ENCODE assay signal across 19 cellular contexts in the genomic region with DNA sequence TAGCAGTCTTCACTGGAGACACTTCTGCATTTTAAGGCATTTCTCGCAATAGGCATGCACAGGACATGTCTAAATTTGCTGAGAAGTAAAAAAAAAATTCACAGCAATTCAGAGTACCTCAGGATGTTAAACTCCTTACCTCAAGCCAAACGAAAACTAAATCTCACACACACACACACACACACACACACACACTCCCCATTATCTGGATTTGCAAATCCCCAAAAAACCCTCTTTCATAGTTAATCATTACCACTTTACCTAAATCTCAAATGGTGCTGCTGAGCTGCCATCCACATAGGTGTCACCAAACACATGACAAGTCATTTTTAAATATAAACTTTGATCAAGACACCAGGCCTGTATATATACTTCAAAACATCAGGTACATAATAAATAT. TPM values are rescaled to one million over a fixed set of nuclear protein-coding genes. Genes with fewer than 3 reads are reported as not detected.
A peak's percentile ranks its signal among the peaks of the same experiment; 100 is the strongest.
DNase-seq lines count a peak whose midpoint lies in the region; ATAC-seq and TF ChIP-seq lines count a peak whose summit lies in the region.
"Had no signal": no experiment of that assay in that cellular context is flagged by ENCODE, and none has a peak within 500 bp of the region (broad histone marks: within the 10 kb centered on the region; RNA-seq: fewer than 3 reads in every experiment).

No MANE protein-coding gene starts in this region.

- H2BK15ac ChIP-seq in H9 (ENCODE audit: low read depth, low read length), result no peak overlapping the region

- no peak overlapping the region for H3K27ac ChIP-seq in GM23338 (ENCODE audit: low read depth)
- no peak overlapping the region for H3K27ac ChIP-seq in H9 (ENCODE audit: insufficient read length, low read depth, low read length)
- peak overlapping the region; percentile 88 to 94 (median 92) for H3K27ac ChIP-seq in gastrocnemius medialis
- no peak overlapping the region for H3K27ac ChIP-seq in GM23248
- H3K27ac ChIP-seq: SJSA1 had no signal

- no peak overlapping the region for H3K14ac ChIP-seq in H9 (ENCODE audit: insufficient read depth, low read length)

- H3K79me2 ChIP-seq in GM23338 (replicated peaks; ENCODE audit: insufficient read depth) (peaks cover 3% of the 10 kb centered on the region; the same call in 1 of the 2 replicates), H9 (ENCODE audit: insufficient read depth, low read length) (no peaks in the 10 kb centered on the region), GM23248 (ENCODE audit: insufficient read depth) (0 out of 2 replicates have a peak, but pooled peaks cover 4% of the 10 kb centered on the region)

- no peak overlapping the region for H2AK5ac ChIP-seq in H9 (ENCODE audit: insufficient read length, low read length)

- DNase-seq in GM23338 (ENCODE audit: low spot score) (no peak), H9 (no peak), gastrocnemius medialis (no peak), GM10266 (ENCODE audit: extremely low spot score) (no peak), iPS-NIHi11 (ENCODE audit: low spot score) (no peak), GM23248 (no peak)
- DNase-seq: C1 segment of cervical spinal cord; CD4-positive, alpha-beta memory T cell; COR-L47; KG1; MG63; NCI-H2029; NCI-H446; NCI-H524 treated with DMSO at 0.1 percent for 48 hours; NCI-H774; PC-3; Right ventricle myocardium superior had no signal

- TF ChIP-seq CTCF in GM23338 (conservative IDR thresholded peaks at IDR 0.05; ENCODE audit: low read depth in 2 of 2) (no peak), H9 (conservative IDR thresholded peaks at IDR 0.05) (no peak), brain (conservative IDR thresholded peaks at IDR 0.05) (no peak), gastrocnemius medialis (IDR thresholded peaks at IDR 0.05 in 4 of 5, conservative IDR thresholded peaks at IDR 0.05 in 1 of 5) (no peak), GM10266 (IDR thresholded peaks at IDR 0.05; ENCODE audit: control insufficient read depth, insufficient read depth, low read depth, missing control alignments) (no peak)

- H4K91ac ChIP-seq in H9 (ENCODE audit: insufficient read length, low read depth, low read length), result no peak overlapping the region

- H3K9me3 ChIP-seq in H9 (ENCODE audit: control insufficient read depth, low read depth, low read length) (no peaks in the 10 kb centered on the region), gastrocnemius medialis (no peaks in the 10 kb centered on the region), GM23248 (ENCODE audit: low read depth) (no peaks in the 10 kb centered on the region)
- H3K9me3 ChIP-seq: MG63, SJSA1 had no signal

- H3K4me3 ChIP-seq in GM23338, result no peak overlapping the region
- no peak overlapping the region for H3K4me3 ChIP-seq in gastrocnemius medialis
- H3K4me3 ChIP-seq in GM23248, result no peak overlapping the region
- H3K4me3 ChIP-seq: MG63, SJSA1 had no signal

- H3K4me1 ChIP-seq in GM23338 (ENCODE audit: insufficient read depth) (no peaks in the 10 kb centered on the region; the same call in 1 of the 2 replicates), H9 (ENCODE audit: insufficient read depth, low read length) (no peaks in the 10 kb centered on the region), gastrocnemius medialis (peaks cover 46 to 61% of the 10 kb centered on the region in 2 donors), GM23248 (ENCODE audit: insufficient read depth) (peaks cover 4% of the 10 kb centered on the region; the same call in 1 of the 2 replicates)

- no CpG with 5 or more reads among the region's 2 CpGs for WGBS in H9 (ENCODE audit: extremely low coverage, insufficient read length, low lambda C conversion rate)
- 94 to 100% methylated on average over 2 of the region's 2 CpGs for WGBS in GM23248 (ENCODE audit: low coverage in 1 of 2, low lambda C conversion rate in 2 of 2, missing lambda C conversion rate in 2 of 2), 2 experiments

- no peak overlapping the region for H4K8ac ChIP-seq in H9 (replicated peaks; ENCODE audit: insufficient read length, low read depth, low read length)

- in situ Hi-C loops in gastrocnemius medialis (cut with MboI; ENCODE audit: low sequenced_read_pairs in 4 of 4) (loop anchor here in 1 of 4 donors (25.0 kb wide), 1 partner anchor 1774 kb away; a partner anchor contains a TSS), GM23248 (cut with MboI) (no loop called here)

- H4K20me1 ChIP-seq in GM23338 (replicated peaks; ENCODE audit: insufficient read depth) (no peaks in the 10 kb centered on the region), H9 (ENCODE audit: control insufficient read depth, insufficient read depth, insufficient read length) (no peaks in the 10 kb centered on the region), GM23248 (ENCODE audit: insufficient read depth) (no peaks in the 10 kb centered on the region)

- H3K56ac ChIP-seq in H9 (ENCODE audit: insufficient read length, low read depth, low read length), result no peak overlapping the region

- no peak overlapping the region for H3K23ac ChIP-seq in H9 (ENCODE audit: insufficient read length, low read depth, low read length)

- no peaks in the 10 kb centered on the region for H3K36me3 ChIP-seq in GM23338 (ENCODE audit: insufficient read depth)
- H3K36me3 ChIP-seq in gastrocnemius medialis, result no peaks in the 10 kb centered on the region
- no peaks in the 10 kb centered on the region for H3K36me3 ChIP-seq in GM23248 (ENCODE audit: low read depth)
- H3K36me3 ChIP-seq: MG63, SJSA1 had no signal

- H3K4me2 ChIP-seq in GM23338 (no peak overlapping the region), H9 (ENCODE audit: insufficient read depth, insufficient read length, low read length) (no peak overlapping the region), GM23248 (ENCODE audit: unreplicated experiment) (no peak overlapping the region)

- H4K5ac ChIP-seq in H9 (ENCODE audit: insufficient read length, low read depth, low read length), result no peak overlapping the region

- no peak for ATAC-seq in GM23338
- no peak for ATAC-seq in gastrocnemius medialis
- ATAC-seq: PC-3 had no signal

- H3K4me1 Mint-ChIP-seq in GM23338 (peaks cover 13% of the 10 kb centered on the region; the same call in 2 of the 3 replicates), H9 (peaks cover 15 to 16% of the 10 kb centered on the region in 2 experiments), brain (peaks cover 45% of the 10 kb centered on the region)
- H3K4me1 Mint-ChIP-seq: CD4-positive, alpha-beta memory T cell had no signal

- H3K9ac ChIP-seq in H9 (ENCODE audit: extremely low read depth, insufficient read length, low read length) (no peak overlapping the region), GM23248 (no peak overlapping the region)

- H2BK12ac ChIP-seq in H9 (ENCODE audit: insufficient read length, low read depth, low read length), result no peak overlapping the region

- no peak overlapping the region for H3T11ph ChIP-seq in H9 (ENCODE audit: low read length)

- H3K79me1 ChIP-seq in H9 (ENCODE audit: insufficient read depth, low read depth, low read length, poor library complexity, severe bottlenecking), result no peaks in the 10 kb centered on the region

- no peak for TF ChIP-seq POLR2A in gastrocnemius medialis (IDR thresholded peaks at IDR 0.05)

- no peaks in the 10 kb centered on the region for H3K27me3 ChIP-seq in GM23338 (ENCODE audit: insufficient read depth)
- H3K27me3 ChIP-seq in H9 (ENCODE audit: insufficient read depth, low read length), result no peaks in the 10 kb centered on the region
- no peaks in the 10 kb centered on the region for H3K27me3 ChIP-seq in gastrocnemius medialis
- H3K27me3 ChIP-seq in GM23248 (replicated peaks; ENCODE audit: insufficient read depth), result no peaks in the 10 kb centered on the region
- H3K27me3 ChIP-seq: MG63, SJSA1 had no signal

- H3K18ac ChIP-seq in H9 (ENCODE audit: insufficient read length, low read depth, low read length), result no peak overlapping the region

- no peak overlapping the region for H2BK120ac ChIP-seq in H9 (ENCODE audit: low read depth, low read length, poor library complexity, severe bottlenecking)

- no peak overlapping the region for H3K4ac ChIP-seq in H9 (ENCODE audit: low read depth, low read length)

- H3K27ac Mint-ChIP-seq in GM23338, result peak overlapping the region; percentile 3; the same call in 1 of the 2 replicates
- H3K27ac Mint-ChIP-seq in H9, result peak overlapping the region in 2 of 3 experiments; percentile 17 to 23; a peak in 3 of 7 replicates
- peak overlapping the region in 4 of 5 experiments; percentile 1 to 67 (median 26) for H3K27ac Mint-ChIP-seq in brain

- H3K27me3 Mint-ChIP-seq in GM23338 (ENCODE audit: insufficient read depth, low read depth, poor library complexity), result no peaks in the 10 kb centered on the region
- no peaks in the 10 kb centered on the region for H3K27me3 Mint-ChIP-seq in H9 (ENCODE audit: low read depth)
- no peaks in the 10 kb centered on the region for H3K27me3 Mint-ChIP-seq in brain
- H3K27me3 Mint-ChIP-seq: CD4-positive, alpha-beta memory T cell had no signal

- H2BK20ac ChIP-seq in H9 (ENCODE audit: low read depth, low read length, poor library complexity, severe bottlenecking), result no peak overlapping the region

- H3F3A ChIP-seq in GM23338 (replicated peaks; ENCODE audit: low read depth) (no peaks in the 10 kb centered on the region), GM23248 (ENCODE audit: insufficient read depth) (no peaks in the 10 kb centered on the region)

- H3K36me3 Mint-ChIP-seq in GM23338 (ENCODE audit: low read depth), result peaks cover 3% of the 10 kb centered on the region; the same call in 1 of the 3 replicates
- H3K36me3 Mint-ChIP-seq in H9 (ENCODE audit: insufficient read depth in 1 of 3, low read depth in 3 of 3), result peaks cover 0 to 4% (median 2%) of the 10 kb centered on the region in 3 experiments; a peak in 3 of 7 replicates
- peaks cover 3% of the 10 kb centered on the region for H3K36me3 Mint-ChIP-seq in brain
- H3K36me3 Mint-ChIP-seq: CD4-positive, alpha-beta memory T cell had no signal

- H3K9me3 Mint-ChIP-seq in GM23338, result no peaks in the 10 kb centered on the region; the same call in 2 of the 3 replicates
- peaks cover under 1 to 1% of the 10 kb centered on the region in 2 experiments; a peak in 1 of 5 replicates for H3K9me3 Mint-ChIP-seq in H9
- H3K9me3 Mint-ChIP-seq in brain, result peaks cover 0 to 6% (median 4%) of the 10 kb centered on the region in 5 experiments

- no peaks in the 10 kb centered on the region for H3K9me2 ChIP-seq in GM23338 (ENCODE audit: insufficient read depth)
- no peaks in the 10 kb centered on the region for H3K9me2 ChIP-seq in GM23248 (ENCODE audit: insufficient read depth)

- H2BK5ac ChIP-seq in H9 (ENCODE audit: insufficient read length, low read length), result no peak overlapping the region

- H2AFZ ChIP-seq in GM23338, result no peak overlapping the region
- H2AFZ ChIP-seq in H9 (ENCODE audit: low read length), result no peak overlapping the region
- no peak overlapping the region for H2AFZ ChIP-seq in GM23248

- intact Hi-C loops in gastrocnemius medialis (cut with DNase I; ENCODE audit: low total_unique reads), result loop anchor here (2.0 to 10.0 kb wide), 2 partner anchors 207 to 1807 kb away; no protein-coding TSS in a partner anchor

- H3K23me2 ChIP-seq in H9 (ENCODE audit: insufficient read length, low read depth, low read length, poor library complexity, severe bottlenecking), result no peaks in the 10 kb centered on the region

- no peak overlapping the region for H3K4me3 Mint-ChIP-seq in GM23338
- H3K4me3 Mint-ChIP-seq in H9, result no peak overlapping the region
- H3K4me3 Mint-ChIP-seq in brain, result peak overlapping the region in 3 of 5 experiments; percentile 14 to 27 (median 20)
- H3K4me3 Mint-ChIP-seq: CD4-positive, alpha-beta memory T cell had no signal

RNA-seq across cellular contexts. Expression of a gene that starts 31.8 kb away (rescaled TPM):
- 20.4 and 33.7 TPM in 2 replicates for total RNA-seq in GM23338 (2014; rRNA removed; shearing (Covaris generic))
- polyA plus RNA-seq in GM23338 (2016; fragmentation: Nextera tagmentation; extraction: Ambion mirVana) (5.5 and 7.0 TPM in 2 replicates), brain (ENCODE audit: insufficient read depth, low read depth, low replicate concordance) (4.6 TPM), GM23248 (2016; fragmentation: Nextera tagmentation; extraction: Ambion mirVana) (6.9 and 7.7 TPM in 2 replicates)
- total RNA-seq in H9 (2021) (29.9 and 36.2 TPM in 2 replicates), gastrocnemius medialis (100 to 1,000 TPM in 3 of 4 donors, 10 to 100 TPM in 1; 83.9 to 157 (median 120) TPM)
- 21.2 and 31.1 TPM in 2 replicates for total RNA-seq in GM23248 (2014; rRNA removed; shearing (Covaris generic))
- total RNA-seq: CD4-positive, alpha-beta memory T cell had no signal
- polyA plus RNA-seq: CD4-positive, alpha-beta memory T cell had no signal

Comparison
In these comparisons a context has a peak if more than half of its experiments do, and no peak if none do; other contexts are left out.
1. H3K27ac ChIP-seq: peak in gastrocnemius medialis (4 of 4); none in GM23338 (single experiment), H9 (single experiment) and GM23248 (single experiment).
2. H3K4me3 Mint-ChIP-seq: peak in brain (3 of 5); none in GM23338 (single experiment) and H9 (0 of 2).
3. Peak in every context shown above with its lines, with median percentiles within 50 percentile points of each other: H3K27ac Mint-ChIP-seq.